Comparison of ENCODE assay signal across 8 cellular contexts in genomic region chr3:71225951-71226564, GRCh38.
DNase-seq lines count a peak whose midpoint lies in the region; ATAC-seq and TF ChIP-seq lines count a peak whose summit lies in the region.

No MANE protein-coding gene starts in this region.

- no peak for TF ChIP-seq POLR2A in prostate gland (IDR thresholded peaks at IDR 0.05)

- peak; percentile 10 for ATAC-seq in Right ventricle myocardium inferior
- ATAC-seq in T-cell (replicated peaks in 1 of 4) = peak in 3 of 4 experiments; percentile 1 to 19 (median 2)
- peak; percentile 67 for ATAC-seq in left ventricle myocardium superior
- no peak for ATAC-seq in HG03378 (IDR thresholded peaks at IDR 0.05; ENCODE audit: unreplicated experiment)

- no peaks in the 10 kb centered on the region for H3K9me3 ChIP-seq in prostate gland

- H3K27ac Mint-ChIP-seq in T-cell = peak overlapping the region; percentile 79 to 91

- POLR2A ChIA-PET in T-cell (lab: Charles Lee) = interaction anchor here (0.6 to 1.3 kb wide), 4 partner anchors 14 to 95 kb away, joined by 3 to 5 read pairs (median 3); no protein-coding TSS in a partner anchor

- no peaks in the 10 kb centered on the region for H3K27me3 Mint-ChIP-seq in T-cell

- DNase-seq in Right ventricle myocardium inferior (ENCODE audit: missing footprints) (no peak), cardiac septum (ENCODE audit: low spot score) (no peak), T-cell (peak in 4 of 34 experiments; percentile 6 to 13 (median 7)), left ventricle myocardium superior (no peak), ureter (ENCODE audit: low spot score) (peak; percentile 41), GM20000 (ENCODE audit: low spot score) (no peak), prostate gland (ENCODE audit: low spot score) (no peak)

- intact Hi-C loops in Right ventricle myocardium inferior (cut with DNase I) (loop anchor here (1.0 kb wide), 1 partner anchor 20 kb away; no protein-coding TSS in a partner anchor), cardiac septum (cut with DNase I) (loop anchor here (5.0 kb wide), 1 partner anchor 99 kb away; no protein-coding TSS in a partner anchor), left ventricle myocardium superior (cut with micrococcal nuclease) (no loop called here), prostate gland (cut with DNase I) (no loop called here)

- H3K27me3 ChIP-seq in prostate gland (replicated peaks; ENCODE audit: insufficient read depth) = no peaks in the 10 kb centered on the region

- CTCF ChIA-PET in T-cell (lab: Charles Lee) = interaction anchor here (0.9 to 1.1 kb wide), 2 partner anchors 157 to 219 kb away, joined by 3 read pairs; no protein-coding TSS in a partner anchor

- H3K4me3 Mint-ChIP-seq in T-cell = peak overlapping the region; percentile 71 to 84 (median 80)

- no peak overlapping the region for H3K4me3 ChIP-seq in prostate gland

- H3K4me1 ChIP-seq in prostate gland (replicated peaks) = no peaks in the 10 kb centered on the region

- H3K36me3 ChIP-seq in prostate gland = no peaks in the 10 kb centered on the region

- H3K36me3 Mint-ChIP-seq in T-cell = peaks cover 18% of the 10 kb centered on the region

- WGBS in prostate gland = 73% methylated on average over 4 of the region's 4 CpGs

- TF ChIP-seq CTCF in GM20000 (IDR thresholded peaks at IDR 0.05; ENCODE audit: extremely low read depth, missing control alignments) (no peak), prostate gland (IDR thresholded peaks at IDR 0.05) (no peak)

- H3K4me1 Mint-ChIP-seq in T-cell = peaks cover 80 to 86% (median 81%) of the 10 kb centered on the region in 3 donors

- H3K9me3 Mint-ChIP-seq in T-cell = peaks cover 0 to 8% (median 6%) of the 10 kb centered on the region in 3 donors

- H3K27ac ChIP-seq in prostate gland = no peak overlapping the region

Comparison
In these comparisons a context has a peak if more than half of its experiments do, and no peak if none do; other contexts are left out.
1. intact Hi-C loops: an anchor here in Right ventricle myocardium inferior (1.0 kb wide) and cardiac septum (5.0 kb wide); none called in left ventricle myocardium superior and prostate gland.